28 cellular contexts compared by ENCODE assay signal in genomic region chr15:77296773-77297337, GRCh38.
"Had no signal": no experiment of that assay in that cellular context is flagged by ENCODE, and none has a peak within 500 bp of the region (broad histone marks: within the 10 kb centered on the region; RNA-seq: fewer than 3 reads in every experiment).

No MANE protein-coding gene starts in this region.

- H3K27ac Mint-ChIP-seq: activated CD4-positive, alpha-beta T cell treated with anti-CD3 and anti-CD28 coated beads, Interleukin-2, amount 10 ng/mL, durations not matched to agents 24 days and 14 days; activated CD8-positive, alpha-beta T cell treated with anti-CD3 and anti-CD28 coated beads for 36 hours; activated naive CD4-positive, alpha-beta T cell treated with anti-CD3 and anti-CD28 coated beads, Interleukin-2, amount 10 ng/mL, durations not matched to agents 7 days and 5 days; activated naive CD8-positive, alpha-beta T cell; activated naive CD8-positive, alpha-beta T cell treated with anti-CD3 and anti-CD28 coated beads, Interleukin-2, amount 50 U/mL, for 24 hours; activated T-cell treated with anti-CD3 and anti-CD28 coated beads, Interleukin-2, amount 50 U/mL, for 72 hours; activated T-helper 2 cell treated with anti-CD3 and anti-CD28 coated beads, Interferon-gamma antibody, Interleukin-2, Interleukin-4, amounts not matched to agents 10 μg/mL and 5 μg/mL and 100 μg/mL, durations not matched to agents 14 hours and 24 hours and 36 hours; brain; T-helper 1 cell treated with Interleukin-12 subunit alpha and Interleukin-12 subunit beta and Interleukin-4 antibody, amounts not matched to agents 30 μg/mL and 1 μg/mL, for 36 hours; T-helper 2 cell treated with Interferon-gamma antibody and Interleukin-4, amounts not matched to agents 5 μg/mL and 100 μg/mL, for 36 hours had no signal

- H3K36me3 Mint-ChIP-seq: activated naive CD4-positive, alpha-beta T cell treated with anti-CD3 and anti-CD28 coated beads, Interleukin-2, amount 10 ng/mL, durations not matched to agents 7 days and 5 days had no signal

- FAIRE-seq: bronchial epithelial cell, TTC549 had no signal

- H3K4me1 Mint-ChIP-seq: activated CD4-positive, alpha-beta T cell treated with anti-CD3 and anti-CD28 coated beads, Interleukin-2, amount 10 ng/mL, durations not matched to agents 24 days and 14 days; activated naive CD4-positive, alpha-beta T cell treated with anti-CD3 and anti-CD28 coated beads, Interleukin-2, amount 10 ng/mL, durations not matched to agents 7 days and 5 days; activated naive CD8-positive, alpha-beta T cell treated with anti-CD3 and anti-CD28 coated beads, Interleukin-2, amount 50 U/mL, for 24 hours had no signal

- ATAC-seq: activated CD8-positive, alpha-beta T cell treated with anti-CD3 and anti-CD28 coated beads for 36 hours; activated naive CD8-positive, alpha-beta T cell treated with anti-CD3 and anti-CD28 coated beads, Interleukin-2, amount 50 U/mL, for 24 hours; activated T-cell treated with anti-CD3 and anti-CD28 coated beads, Interleukin-2, amount 50 U/mL, for 72 hours had no signal

- H3K27me3 Mint-ChIP-seq: activated CD8-positive, alpha-beta T cell treated with anti-CD3 and anti-CD28 coated beads for 36 hours; activated naive CD8-positive, alpha-beta T cell; activated naive CD8-positive, alpha-beta T cell treated with anti-CD3 and anti-CD28 coated beads, Interleukin-2, amount 50 U/mL, for 24 hours; brain had no signal

- H3K4me3 Mint-ChIP-seq: activated CD4-positive, alpha-beta T cell treated with anti-CD3 and anti-CD28 coated beads, Interleukin-2, amount 10 ng/mL, durations not matched to agents 24 days and 14 days; activated CD8-positive, alpha-beta T cell treated with anti-CD3 and anti-CD28 coated beads for 36 hours; activated naive CD4-positive, alpha-beta T cell treated with anti-CD3 and anti-CD28 coated beads, Interleukin-2, amount 10 ng/mL, durations not matched to agents 7 days and 5 days; activated naive CD8-positive, alpha-beta T cell; activated naive CD8-positive, alpha-beta T cell treated with anti-CD3 and anti-CD28 coated beads, Interleukin-2, amount 50 U/mL, for 24 hours; activated T-cell treated with anti-CD3 and anti-CD28 coated beads, Interleukin-2, amount 50 U/mL, for 72 hours; brain; T-helper 1 cell treated with Interleukin-12 subunit alpha and Interleukin-12 subunit beta and Interleukin-4 antibody, amounts not matched to agents 30 μg/mL and 1 μg/mL, for 36 hours; T-helper 2 cell treated with Interferon-gamma antibody and Interleukin-4, amounts not matched to agents 5 μg/mL and 100 μg/mL, for 36 hours had no signal

- H3K9me3 Mint-ChIP-seq: activated CD4-positive, alpha-beta T cell treated with anti-CD3 and anti-CD28 coated beads, Interleukin-2, amount 10 ng/mL, durations not matched to agents 24 days and 14 days; activated CD8-positive, alpha-beta T cell treated with anti-CD3 and anti-CD28 coated beads for 36 hours; activated naive CD4-positive, alpha-beta T cell treated with anti-CD3 and anti-CD28 coated beads, Interleukin-2, amount 10 ng/mL, durations not matched to agents 7 days and 5 days; activated naive CD8-positive, alpha-beta T cell treated with anti-CD3 and anti-CD28 coated beads, Interleukin-2, amount 50 U/mL, for 24 hours; activated T-cell treated with anti-CD3 and anti-CD28 coated beads, Interleukin-2, amount 50 U/mL, for 72 hours; activated T-helper 2 cell treated with anti-CD3 and anti-CD28 coated beads, Interferon-gamma antibody, Interleukin-2, Interleukin-4, amounts not matched to agents 10 μg/mL and 5 μg/mL and 100 μg/mL, durations not matched to agents 14 hours and 24 hours and 36 hours; brain; T-helper 1 cell treated with Interleukin-12 subunit alpha and Interleukin-12 subunit beta and Interleukin-4 antibody, amounts not matched to agents 30 μg/mL and 1 μg/mL, for 36 hours; T-helper 2 cell treated with Interferon-gamma antibody and Interleukin-4, amounts not matched to agents 5 μg/mL and 100 μg/mL, for 36 hours had no signal

- DNase-seq: activated CD4-positive, alpha-beta T cell treated with anti-CD3 and anti-CD28 coated beads, Interleukin-2, amount 10 ng/mL, durations not matched to agents 24 days and 14 days; activated CD4-positive, alpha-beta T cell treated with anti-CD3 and anti-CD28 coated beads, Interleukin-2, amount 50 U/mL, for 4 hours; activated CD8-positive, alpha-beta T cell treated with anti-CD3 and anti-CD28 coated beads for 36 hours; activated naive CD4-positive, alpha-beta T cell treated with anti-CD3 and anti-CD28 coated beads, Interleukin-2, amount 10 ng/mL, durations not matched to agents 7 days and 5 days; activated naive CD8-positive, alpha-beta T cell treated with anti-CD3 and anti-CD28 coated beads, Interleukin-2, amount 50 U/mL, for 24 hours; activated T-cell treated with anti-CD3 and anti-CD28 coated beads, Interleukin-2, amount 50 U/mL, for 1 hour; activated T-cell treated with anti-CD3 and anti-CD28 coated beads, Interleukin-2, amount 50 U/mL, for 72 hours; anterior cingulate cortex; NCI-H1092 treated with DMSO at 0.1 percent for 48 hours; NCI-H1417; NCI-H146; NCI-H187; NCI-H2029 treated with DMSO at 0.1 percent for 48 hours; NCI-H2107; NCI-H2171; NCI-H510A; NCI-H526; NCI-H748 treated with DMSO at 0.1 percent for 48 hours; NK-92 treated with Interleukin-12 subunit alpha and Interleukin-12 subunit beta, amount 100 ng/mL, for 24 hours; OCI-M1; Right ventricle myocardium superior had no signal
